Comparison of ENCODE assay signal across 7 cellular contexts in genomic region chr21:8244723-8245641, GRCh38.
DNase-seq lines count a peak whose midpoint lies in the region; ATAC-seq, FAIRE-seq and TF ChIP-seq lines count a peak whose summit lies in the region.
"Not testable (repeated sequence)": the region's sequence is repeated elsewhere in the genome, so short reads cannot be mapped to it uniquely, and the experiment has no call there.

No MANE protein-coding gene starts in this region.

- not testable (repeated sequence) for H4K91ac ChIP-seq in IMR-90 (ENCODE audit: insufficient read depth, low read depth, low read length)

- dilution Hi-C loops in IMR-90 (cut with HindIII; ENCODE audit: low sequenced_read_pairs, unreplicated experiment), result not testable (repeated sequence)

- not testable (repeated sequence) for H3K27ac ChIP-seq in IMR-90 (ENCODE audit: insufficient read depth, low read length); K562 (ENCODE audit: extremely low read depth, low read depth, low read length)

- H3K18ac ChIP-seq in IMR-90 (ENCODE audit: low read depth, low read length), result not testable (repeated sequence)

- H3K79me1 ChIP-seq in IMR-90 (ENCODE audit: low read depth in 1 of 2, low read length in 2 of 2), result not testable (repeated sequence)

- TF ChIP-seq POLR2A in IMR-90 (IDR thresholded peaks at IDR 0.05; ENCODE audit: low read depth, low read length); K562 (conservative IDR thresholded peaks at IDR 0.05): not testable (repeated sequence)

- not testable (repeated sequence) for H2AK5ac ChIP-seq in IMR-90 (ENCODE audit: low read depth, low read length)

- no CpG with 5 or more reads among the region's 49 CpGs for WGBS in IMR-90 (ENCODE audit: extremely low coverage in 2 of 2, insufficient read length in 1 of 2), 2 experiments
- no CpG with 5 or more reads among the region's 49 CpGs for WGBS in K562 (ENCODE audit: insufficient coverage, low coverage, missing lambda C conversion rate)

- H3K9me3 ChIP-seq in IMR-90 (ENCODE audit: control insufficient read depth, insufficient read depth, low read length); K562 (replicated peaks; ENCODE audit: control insufficient read depth, insufficient read depth, low read depth, low read length); mucosa of descending colon: not testable (repeated sequence)

- not testable (repeated sequence) for H3K4me2 ChIP-seq in IMR-90 (ENCODE audit: low read depth, low read length); K562 (ENCODE audit: insufficient read depth, low read length)

- H2AK9ac ChIP-seq in IMR-90 (replicated peaks; ENCODE audit: low read depth, low read length, poor library complexity), result not testable (repeated sequence)

- H3K4me1 ChIP-seq in IMR-90 (ENCODE audit: control insufficient read depth, insufficient read depth, low read length); K562 (replicated peaks in 1 of 2; ENCODE audit: control insufficient read depth in 2 of 2, insufficient read depth in 2 of 2, low read length in 2 of 2); mucosa of descending colon (ENCODE audit: low read depth): not testable (repeated sequence)

- not testable (repeated sequence) for H3K27me3 ChIP-seq in IMR-90 (ENCODE audit: control insufficient read depth, insufficient read depth, low read length); K562 (ENCODE audit: control insufficient read depth in 2 of 2, insufficient read depth in 2 of 2, low read length in 2 of 2)

- not testable (repeated sequence) for H3K4me3 ChIP-seq in IMR-90 (ENCODE audit: insufficient read depth, low read depth, low read length); K562; mucosa of descending colon

- not testable (repeated sequence) for H3K9ac ChIP-seq in IMR-90 (ENCODE audit: low read depth, low read length); K562 (ENCODE audit: insufficient read depth in 1 of 2, low read depth in 2 of 2, low read length in 2 of 2)

- not testable (repeated sequence) for H3K4ac ChIP-seq in IMR-90 (ENCODE audit: low read depth, low read length)

- POLR2A ChIA-PET in IMR-90 (lab: Charles Lee; ENCODE audit: unreplicated experiment); K562 (lab: Yijun Ruan, JAX): not testable (repeated sequence)

- not testable (repeated sequence) for H2BK120ac ChIP-seq in IMR-90 (ENCODE audit: low read depth, low read length)

- H3K36me3 ChIP-seq in IMR-90 (ENCODE audit: control insufficient read depth, insufficient read depth, low read length); K562 (ENCODE audit: control insufficient read depth, insufficient read depth, low read length); mucosa of descending colon (ENCODE audit: low read depth): not testable (repeated sequence)

- in situ Hi-C loops in IMR-90 (cut with MboI; ENCODE audit: low sequenced_read_pairs), result not testable (repeated sequence)
- in situ Hi-C loops in K562 (cut with MboI), result loop anchor here (5.0 kb wide), 1 partner anchor 752 kb away; no protein-coding TSS in a partner anchor

- not testable (repeated sequence) for H3K9me1 ChIP-seq in IMR-90 (ENCODE audit: insufficient read depth, low read length); K562 (ENCODE audit: control insufficient read depth, insufficient read depth, low read length)

- not testable (repeated sequence) for H3K56ac ChIP-seq in IMR-90 (ENCODE audit: extremely low read depth, insufficient read depth, low read length)

- intact Hi-C loops in IMR-90 (cut with micrococcal nuclease); K562 (cut with micrococcal nuclease); mucosa of descending colon (cut with DNase I, micrococcal nuclease): not testable (repeated sequence)

- CTCF ChIA-PET in IMR-90 (lab: Yijun Ruan, JAX); K562 (lab: Yijun Ruan, JAX; ENCODE audit: low intra/inter-chr PET ratio): not testable (repeated sequence)

- not testable (repeated sequence) for H2AFZ ChIP-seq in IMR-90 (replicated peaks; ENCODE audit: low read length, poor library complexity); K562 (ENCODE audit: low read depth, low read length)

- H2BK20ac ChIP-seq in IMR-90 (ENCODE audit: low read depth, low read length), result not testable (repeated sequence)

- FAIRE-seq in K562 (lab: Jason Lieb, UNC), result not testable (repeated sequence)

- not testable (repeated sequence) for H4K5ac ChIP-seq in IMR-90 (ENCODE audit: low read depth, low read length)

- not testable (repeated sequence) for H3K23ac ChIP-seq in IMR-90 (ENCODE audit: low read depth, low read length)

- BruUV-seq in IMR-90 (replicated peaks; lab: Mats Ljungman, UMichigan); K562 (replicated peaks; lab: Mats Ljungman, UMichigan): not testable (repeated sequence)

- not testable (repeated sequence) for TF ChIP-seq RAD21 in IMR-90 (IDR thresholded peaks at IDR 0.05; ENCODE audit: low read length); K562 (CRISPR knock-in tag; conservative IDR thresholded peaks at IDR 0.05 in 1 of 2, IDR thresholded peaks at IDR 0.05 in 1 of 2)

- H3K14ac ChIP-seq in IMR-90 (replicated peaks; ENCODE audit: low read depth, low read length), result not testable (repeated sequence)

- not testable (repeated sequence) for TF ChIP-seq EP300 in K562 (IDR thresholded peaks at IDR 0.05; ENCODE audit: low read length)

- not testable (repeated sequence) for H2BK15ac ChIP-seq in IMR-90 (ENCODE audit: low read depth, low read length)

- ATAC-seq in GM18873 (IDR thresholded peaks at IDR 0.05; ENCODE audit: low FRiP score, unreplicated experiment), result peak; percentile 46
- peak; percentile 39 for ATAC-seq in GM21390 (IDR thresholded peaks at IDR 0.05; ENCODE audit: unreplicated experiment)
- peak; percentile 43 for ATAC-seq in HG02759 (IDR thresholded peaks at IDR 0.05; ENCODE audit: unreplicated experiment)
- ATAC-seq in HG03108 (IDR thresholded peaks at IDR 0.05; ENCODE audit: unreplicated experiment), result peak; percentile 36
- ATAC-seq in IMR-90 (ENCODE audit: low read depth), result peak; percentile 51
- peak; percentile 86 for ATAC-seq in K562
- peak; percentile 67 for ATAC-seq in mucosa of descending colon

- H3K79me2 ChIP-seq in K562 (ENCODE audit: control insufficient read depth, insufficient read depth, low read length), result not testable (repeated sequence)

- DNase-seq in IMR-90; K562 (ENCODE audit: extremely low read depth in 1 of 4, low spot score in 3 of 4); mucosa of descending colon: not testable (repeated sequence)

- not testable (repeated sequence) for H4K20me1 ChIP-seq in IMR-90 (ENCODE audit: insufficient read depth, low read length); K562 (replicated peaks; ENCODE audit: control insufficient read depth, insufficient read depth, low read length)

- not testable (repeated sequence) for H2BK5ac ChIP-seq in IMR-90 (ENCODE audit: low read depth, low read length, poor library complexity, severe bottlenecking)

- not testable (repeated sequence) for H4K8ac ChIP-seq in IMR-90 (ENCODE audit: low read depth in 2 of 2, low read length in 2 of 2)

- TF ChIP-seq CTCF in IMR-90 (conservative IDR thresholded peaks at IDR 0.05; ENCODE audit: low read depth, low read length); K562 (IDR thresholded peaks at IDR 0.05 in 2 of 3, conservative IDR thresholded peaks at IDR 0.05 in 1 of 3; ENCODE audit: insufficient read depth in 2 of 3, low read depth in 1 of 3, low read length in 3 of 3); mucosa of descending colon (IDR thresholded peaks at IDR 0.05): not testable (repeated sequence)

Comparison
In these comparisons a context has a peak if more than half of its experiments do, and no peak if none do; other contexts are left out.
1. ATAC-seq: peak in every context shown above with its lines; median percentile 86 in K562; 67 in mucosa of descending colon; 51 in IMR-90; 46 in GM18873; 43 in HG02759; 39 in GM21390; 36 in HG03108.